25 cellular contexts compared by ENCODE assay signal in the genomic region with DNA sequence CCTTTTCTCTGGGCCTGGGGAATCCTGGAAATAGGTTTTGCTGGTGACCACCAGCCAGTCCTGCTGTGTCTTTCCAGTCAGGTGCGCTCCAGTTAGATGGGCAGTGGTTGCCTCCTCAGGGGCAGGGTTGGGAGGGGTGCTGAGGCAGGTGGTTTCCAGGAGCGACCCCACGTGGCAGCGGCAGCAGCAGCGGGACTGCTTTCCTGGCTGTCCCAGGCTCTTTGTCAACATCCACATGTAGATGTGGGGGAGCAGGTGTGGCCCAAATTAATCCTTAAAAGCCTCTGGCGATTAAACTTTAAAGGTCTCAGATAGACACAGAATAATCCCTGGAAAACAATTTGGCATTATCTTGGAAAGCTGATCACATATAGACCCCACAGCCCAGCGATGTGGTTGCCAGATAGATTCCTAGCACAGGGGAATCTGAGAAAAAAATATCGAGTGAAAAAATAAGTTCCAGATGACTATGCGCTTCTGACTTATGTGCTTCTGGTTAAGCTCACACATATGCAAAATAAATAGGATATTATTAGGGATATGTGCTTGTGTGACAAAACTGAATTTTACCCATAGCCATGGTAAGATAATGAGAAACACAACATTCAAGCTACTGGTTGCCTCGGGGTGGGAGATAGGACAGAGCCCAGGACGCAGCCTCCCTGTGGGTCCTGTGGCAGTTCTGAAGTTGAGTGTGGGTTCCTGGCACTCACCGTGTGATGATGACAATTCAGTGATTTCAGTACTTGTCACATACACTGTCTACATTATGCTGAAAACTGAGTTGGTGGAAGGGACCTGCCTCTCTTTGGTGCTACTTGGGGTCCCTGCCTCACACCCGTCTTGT.
DNase-seq lines count a peak whose midpoint lies in the region; FAIRE-seq and TF ChIP-seq lines count a peak whose summit lies in the region.
"Had no signal": no experiment of that assay in that cellular context is flagged by ENCODE, and none has a peak within 500 bp of the region (broad histone marks: within the 10 kb centered on the region; RNA-seq: fewer than 3 reads in every experiment).

No MANE protein-coding gene starts in this region.

- peak; percentile 35 for TF ChIP-seq CTCF in D721Med (IDR thresholded peaks at IDR 0.05; ENCODE audit: insufficient read depth, missing control alignments)
- TF ChIP-seq CTCF in endodermal cell (conservative IDR thresholded peaks at IDR 0.05) = no peak
- peak; percentile 13 for TF ChIP-seq CTCF in neural progenitor cell (IDR thresholded peaks at IDR 0.05)

- no peak overlapping the region for H2AFZ ChIP-seq in neural progenitor cell (replicated peaks)

- H3K4me1 ChIP-seq in endodermal cell (ENCODE audit: control insufficient read depth, insufficient read depth, low read length) = peaks cover 10% of the 10 kb centered on the region
- H3K4me1 ChIP-seq in neural progenitor cell = peaks cover 4% of the 10 kb centered on the region
- H3K4me1 ChIP-seq: breast epithelium had no signal

- H3K9ac ChIP-seq in endodermal cell (ENCODE audit: extremely low read depth, low read length, poor library complexity, severe bottlenecking) = no peak overlapping the region
- H3K9ac ChIP-seq in neural progenitor cell = no peak overlapping the region

- H3F3A ChIP-seq in neural progenitor cell (ENCODE audit: low read depth) = no peaks in the 10 kb centered on the region

- peaks cover 32% of the 10 kb centered on the region for H3K4me1 Mint-ChIP-seq in endodermal cell
- H3K4me1 Mint-ChIP-seq in neural progenitor cell = peaks cover 33% of the 10 kb centered on the region
- H3K4me1 Mint-ChIP-seq: CD14-positive monocyte had no signal

- no peaks in the 10 kb centered on the region for H3K27me3 Mint-ChIP-seq in endodermal cell (ENCODE audit: insufficient read depth)
- H3K27me3 Mint-ChIP-seq in neural progenitor cell (ENCODE audit: insufficient read depth, low read depth) = peaks cover 3% of the 10 kb centered on the region

- peaks cover 2% of the 10 kb centered on the region for H3K9me3 Mint-ChIP-seq in endodermal cell
- H3K9me3 Mint-ChIP-seq in neural progenitor cell = no peaks in the 10 kb centered on the region
- H3K9me3 Mint-ChIP-seq: activated T-cell treated with anti-CD3 and anti-CD28 coated beads, Interleukin-2, amount 50 U/mL, for 4 hours had no signal

- H3K4me3 ChIP-seq in endodermal cell (ENCODE audit: low read length) (no peak overlapping the region), neural progenitor cell (no peak overlapping the region)
- H3K4me3 ChIP-seq: breast epithelium, SK-N-MC, spleen, thoracic aorta had no signal

- no peaks in the 10 kb centered on the region for H3K79me2 ChIP-seq in neural progenitor cell (ENCODE audit: low read depth)

- WGBS in endodermal cell (ENCODE audit: insufficient coverage in 1 of 2, insufficient read length in 1 of 2), 2 experiments = 82 to 88% methylated on average over 9 to 13 of the region's 13 CpGs

- H3K27me3 ChIP-seq in endodermal cell (ENCODE audit: control insufficient read depth, insufficient read depth, low read length, poor library complexity, severe bottlenecking) = no peaks in the 10 kb centered on the region
- H3K27me3 ChIP-seq in neural progenitor cell = no peaks in the 10 kb centered on the region
- H3K27me3 ChIP-seq: breast epithelium, spleen had no signal

- H3K27ac ChIP-seq in endodermal cell (ENCODE audit: low read depth, low read length) (no peak overlapping the region), neural progenitor cell (no peak overlapping the region)
- H3K27ac ChIP-seq: breast epithelium, HL-60, SK-N-MC, spleen, thoracic aorta had no signal

- peaks cover under 1% of the 10 kb centered on the region for H3K9me3 ChIP-seq in endodermal cell (ENCODE audit: control insufficient read depth, low read length)
- H3K9me3 ChIP-seq in neural progenitor cell (ENCODE audit: low read depth) = no peaks in the 10 kb centered on the region
- H3K9me3 ChIP-seq: breast epithelium, thoracic aorta had no signal

- H4K20me1 ChIP-seq in neural progenitor cell (ENCODE audit: low read depth) = no peaks in the 10 kb centered on the region

- FAIRE-seq in D721Med (lab: Jason Lieb, UNC) = no peak
- FAIRE-seq: endometrium, GM12892 had no signal

- H3K4me2 ChIP-seq in neural progenitor cell = no peak overlapping the region

- H3K27ac Mint-ChIP-seq in endodermal cell (peak overlapping the region; percentile 15), neural progenitor cell (no peak overlapping the region)

- peaks cover 7% of the 10 kb centered on the region for H3K36me3 ChIP-seq in endodermal cell (ENCODE audit: control insufficient read depth, insufficient read depth, low read length)
- H3K36me3 ChIP-seq in neural progenitor cell = no peaks in the 10 kb centered on the region
- H3K36me3 ChIP-seq: breast epithelium had no signal

- H3K36me3 Mint-ChIP-seq in endodermal cell (ENCODE audit: low read depth) (peaks cover 12% of the 10 kb centered on the region), neural progenitor cell (peaks cover 2% of the 10 kb centered on the region)

- H3K4me3 Mint-ChIP-seq in endodermal cell (no peak overlapping the region), neural progenitor cell (no peak overlapping the region)
- H3K4me3 Mint-ChIP-seq: activated T-cell treated with anti-CD3 and anti-CD28 coated beads, Interleukin-2, amount 50 U/mL, for 4 hours; CD14-positive monocyte had no signal

- DNase-seq in D721Med (ENCODE audit: insufficient read length, low spot score) (no peak), NCI-H524 treated with DMSO at 0.1 percent for 48 hours (lab: John Stamatoyannopoulos, UW) (peak; percentile 58), endodermal cell (peak; percentile 77), neural progenitor cell (ENCODE audit: low spot score) (no peak), globus pallidus (ENCODE audit: low spot score) (no peak), amniotic stem cell (lab: John Stamatoyannopoulos, UW) (no peak)
- DNase-seq in stimulated activated CD4-positive, alpha-beta T cell treated with anti-CD3 and anti-CD28 coated beads, Interleukin-2, amount 100 ng/mL, for 48 hours = no peak
- DNase-seq: activated naive CD4-positive, alpha-beta T cell; activated T-cell treated with anti-CD3 and anti-CD28 coated beads, Interleukin-2, amount 50 U/mL, for 4 hours; cortex of kidney; EL; kidney glomerular epithelial cell; NCI-H1048; NCI-H187 treated with DMSO at 0.1 percent for 48 hours; NCI-H69; spleen; stimulated activated CD4-positive, alpha-beta T cell treated with anti-CD3 and anti-CD28 coated beads, Interleukin-4, amount 100 ng/mL, for 1 hour; stimulated activated naive CD4-positive, alpha-beta T cell had no signal

Comparison
In these comparisons a context has a peak if more than half of its experiments do, and no peak if none do; other contexts are left out.
1. DNase-seq: peak in NCI-H524 treated with DMSO at 0.1 percent for 48 hours (single experiment) and endodermal cell (single experiment); none in D721Med (single experiment), neural progenitor cell (single experiment), globus pallidus (single experiment), amniotic stem cell (single experiment) and stimulated activated CD4-positive, alpha-beta T cell treated with anti-CD3 and anti-CD28 coated beads, Interleukin-2, amount 100 ng/mL, for 48 hours (0 of 2).